In the genomic region with DNA sequence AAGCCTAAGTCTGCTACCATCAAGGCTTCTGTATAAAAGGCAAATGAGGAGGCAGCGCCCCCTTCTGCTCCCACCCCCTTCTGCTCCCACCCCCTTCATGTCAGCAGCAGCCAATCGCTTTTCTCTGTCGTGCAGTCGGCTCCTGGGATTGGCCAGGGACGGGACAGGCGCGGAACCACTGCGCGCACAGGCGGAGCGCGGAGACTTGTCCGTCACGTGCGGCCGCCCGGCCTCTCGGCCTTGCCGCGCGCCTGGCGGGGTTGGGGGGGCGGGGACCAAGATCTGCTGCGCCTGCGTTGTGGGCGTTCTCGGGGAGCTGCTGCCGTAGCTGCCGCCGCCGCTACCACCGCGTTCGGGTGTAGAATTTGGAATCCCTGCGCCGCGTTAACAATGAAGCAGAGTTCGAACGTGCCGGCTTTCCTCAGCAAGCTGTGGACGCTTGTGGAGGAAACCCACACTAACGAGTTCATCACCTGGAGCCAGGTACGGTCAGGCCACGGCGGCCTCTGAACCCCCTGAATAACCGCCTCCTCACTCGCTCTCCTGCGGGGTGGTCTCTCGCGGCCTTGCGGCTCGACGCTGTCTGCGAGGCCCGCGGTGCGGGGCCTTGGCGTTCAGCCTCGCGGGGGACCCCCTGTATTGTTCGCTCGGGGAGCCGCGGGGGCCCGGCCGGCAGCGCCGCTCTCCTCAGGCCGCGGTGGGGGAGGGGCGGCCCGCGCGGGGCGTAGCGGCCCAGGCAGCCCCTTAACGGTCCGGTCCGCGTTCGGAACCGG, we compare ENCODE assay signal across 8 cellular contexts. TPM values are rescaled to one million over a fixed set of nuclear protein-coding genes. Genes with fewer than 3 reads are reported as not detected.
DNase-seq lines count a peak whose midpoint lies in the region; ATAC-seq and TF ChIP-seq lines count a peak whose summit lies in the region.

TSS of gene HSF2 (plus strand) at position 305 of the 773 bp plus-strand sequence. CDS start at position 391, 86 bp downstream.

- H3K9me3 ChIP-seq in OCI-LY7 (ENCODE audit: low read length): no peaks in the 10 kb centered on the region; the same call in 1 of the 2 replicates

- peak; percentile 99 for ATAC-seq in GM21526 (IDR thresholded peaks at IDR 0.05; ENCODE audit: low FRiP score, unreplicated experiment)

- H2AFZ ChIP-seq in OCI-LY7 (ENCODE audit: low read length): peak within 1 kb of the TSS; percentile 95

- intact Hi-C loops in OCI-LY7 (cut with micrococcal nuclease; ENCODE audit: unreplicated experiment): loop anchor here (1.0 kb wide), 1 partner anchor 72 kb away; the partner anchor contains the start of gene SERINC1

- no peaks in the 10 kb centered on the region; the same call in 1 of the 2 replicates for H3K9me2 ChIP-seq in OCI-LY7 (ENCODE audit: insufficient read depth, low read length)

- H4K20me1 ChIP-seq in OCI-LY7 (ENCODE audit: insufficient read depth, low read length): peaks cover 15% of the 10 kb centered on the region

- H3K36me3 ChIP-seq in OCI-LY7 (ENCODE audit: insufficient read depth, low read length): 0 out of 2 replicates have a peak, but pooled peaks cover 14% of the 10 kb centered on the region

- POLR2A ChIA-PET in OCI-LY7 (lab: Charles Lee): interaction anchor here (0.6 to 1.5 kb wide), 2 partner anchors 17 to 352 kb away, joined by 3 to 5 read pairs; no protein-coding TSS in a partner anchor

- TF ChIP-seq CTCF in OCI-LY7 (conservative IDR thresholded peaks at IDR 0.05; ENCODE audit: low read length): 0 out of 2 replicates have a peak, but pooled peaks have one; percentile 16

- peak within 1 kb of the TSS; percentile 100 for H3K4me3 ChIP-seq in OCI-LY7 (ENCODE audit: low read depth, low read length, poor library complexity, severe bottlenecking)

- H3K27ac ChIP-seq in OCI-LY7 (ENCODE audit: low read depth, low read length, poor library complexity, severe bottlenecking): peak within 1 kb of the TSS; percentile 67
- H3K27ac ChIP-seq in epithelial cell of prostate: peak within 1 kb of the TSS; percentile 69

- BruUV-seq in OCI-LY7 (replicated peaks; lab: Mats Ljungman, UMichigan): no TSS peak

- peaks cover 46% of the 10 kb centered on the region for H3K79me2 ChIP-seq in OCI-LY7 (ENCODE audit: insufficient read depth, low read depth, low read length)

- H3K4me1 ChIP-seq in OCI-LY7 (ENCODE audit: insufficient read depth, low read length, poor library complexity, severe bottlenecking): peaks cover 22% of the 10 kb centered on the region

- DNase-seq in DMS 273 (lab: John Stamatoyannopoulos, UW; ENCODE audit: unreplicated experiment): peak; percentile 98
- DNase-seq in HuH-7.5 (ENCODE audit: low spot score): peak; percentile 87
- DNase-seq in OCI-LY7 (ENCODE audit: low spot score): peak; percentile 97
- DNase-seq in activated T-cell treated with anti-CD3 and anti-CD28 coated beads for 24 hours (ENCODE audit: low read depth): peak; percentile 93
- peak; percentile 95 for DNase-seq in epithelial cell of prostate (ENCODE audit: low read depth, low spot score)
- peak; percentile 97 for DNase-seq in mucosa of gallbladder (ENCODE audit: low spot score)
- DNase-seq in stimulated activated CD8-positive, alpha-beta memory T cell treated with anti-CD3 and anti-CD28 coated beads, Interleukin-4, amount 100 ng/mL, for 4 hours (ENCODE audit: low read depth in 2 of 2, low spot score in 1 of 2): peak; percentile 73 to 87

- peak within 1 kb of the TSS; percentile 99 for H3K4me2 ChIP-seq in OCI-LY7 (ENCODE audit: low read length)

- CTCF ChIA-PET in OCI-LY7 (lab: Charles Lee; ENCODE audit: unreplicated experiment): no interaction called here

RNA-seq across cellular contexts. Expression of gene HSF2, which starts in this region (rescaled TPM):
- 17.4 and 29.6 TPM in 2 replicates for total RNA-seq in OCI-LY7 (2014; rRNA removed; shearing (Covaris generic))
- total RNA-seq in OCI-LY7 (2022) (12.1 and 15.7 TPM in 2 replicates), mucosa of gallbladder (9.3 TPM)

Comparison
In these comparisons a context has a peak if more than half of its experiments do, and no peak if none do; other contexts are left out.
1. Peak in every context shown above with its lines: DNase-seq, ATAC-seq, H3K4me3 ChIP-seq and H3K27ac ChIP-seq.